8 cellular contexts compared by ENCODE assay signal in genomic region chrX:76427560-76428242, GRCh38. TPM values are rescaled to one million over a fixed set of nuclear protein-coding genes. Genes with fewer than 3 reads are reported as not detected.
A peak's percentile ranks its signal among the peaks of the same experiment; 100 is the strongest.
DNase-seq lines count a peak whose midpoint lies in the region; FAIRE-seq and TF ChIP-seq lines count a peak whose summit lies in the region.

MAGEE1 (plus strand) TSS chrX:76427710; CDS start chrX:76427931, 221 bp downstream.

- in situ Hi-C loops in astrocyte of the spinal cord (cut with HindIII; ENCODE audit: low sequenced_read_pairs) = no loop called here

- H3K27me3 ChIP-seq in MM.1S (replicated peaks; ENCODE audit: insufficient read depth, low read length) (no peaks in the 10 kb centered on the region), sigmoid colon (no peaks in the 10 kb centered on the region)

- peak within 1 kb of the TSS; percentile 37; the same call in 1 of the 2 replicates for H3K27ac ChIP-seq in MM.1S (ENCODE audit: low read length)
- peak within 1 kb of the TSS; percentile 51 to 65 (median 64) for H3K27ac ChIP-seq in sigmoid colon

- H3K9me2 ChIP-seq in MM.1S (replicated peaks; ENCODE audit: insufficient read depth, low read length) = no peaks in the 10 kb centered on the region

- DNase-seq in EL = peak; percentile 60
- DNase-seq in H54 (ENCODE audit: insufficient read length, low spot score) = peak; percentile 34
- peak; percentile 75 for DNase-seq in MM.1S
- peak; percentile 58 to 84 (median 69) for DNase-seq in T-helper 2 cell
- DNase-seq in astrocyte of the spinal cord (ENCODE audit: low read depth, low spot score) = peak; percentile 66
- peak; percentile 5 for DNase-seq in iPS DF 19.7 (ENCODE audit: low read depth, low spot score)
- peak; percentile 87 for DNase-seq in sigmoid colon
- DNase-seq in HT-29 (ENCODE audit: low spot score) = no peak

- no peak for TF ChIP-seq EP300 in sigmoid colon (IDR thresholded peaks at IDR 0.05)

- TF ChIP-seq POLR2A in H54 (IDR thresholded peaks at IDR 0.05; ENCODE audit: low read depth, low read length) (peak; percentile 32; the same call in 1 of the 2 replicates), sigmoid colon (IDR thresholded peaks at IDR 0.05) (no peak)

- no peak for TF ChIP-seq CTCF in MM.1S (IDR thresholded peaks at IDR 0.05; ENCODE audit: low read length)
- TF ChIP-seq CTCF in astrocyte of the spinal cord (IDR thresholded peaks at IDR 0.05; ENCODE audit: low read depth, low read length) = no peak
- TF ChIP-seq CTCF in sigmoid colon (IDR thresholded peaks at IDR 0.05) = no peak

- intact Hi-C loops in sigmoid colon (cut with DNase I) = no loop called here

- H3K4me3 ChIP-seq in MM.1S (ENCODE audit: low read length) = peak within 1 kb of the TSS; percentile 67
- peak within 1 kb of the TSS; percentile 55 for H3K4me3 ChIP-seq in astrocyte of the spinal cord (ENCODE audit: low read depth, low read length)
- H3K4me3 ChIP-seq in sigmoid colon = peak within 1 kb of the TSS; percentile 49 to 69 (median 64)

- H3K36me3 ChIP-seq in MM.1S (replicated peaks; ENCODE audit: insufficient read depth, low read length) (no peaks in the 10 kb centered on the region), sigmoid colon (no peaks in the 10 kb centered on the region)

- H4K20me1 ChIP-seq in MM.1S (ENCODE audit: insufficient read depth, low read length) = no peaks in the 10 kb centered on the region

- no peaks in the 10 kb centered on the region for H3K79me2 ChIP-seq in MM.1S (ENCODE audit: low read length)

- peak within 1 kb of the TSS; percentile 53; the same call in 1 of the 2 replicates for H3K9ac ChIP-seq in MM.1S (ENCODE audit: low read length)

- peak within 1 kb of the TSS; percentile 74 for H3K4me2 ChIP-seq in MM.1S (ENCODE audit: low read depth, low read length)

- FAIRE-seq in H54 (lab: Jason Lieb, UNC) = peak; percentile 45

- no peaks in the 10 kb centered on the region for H3F3A ChIP-seq in MM.1S (ENCODE audit: insufficient read depth, low read length)

- 0 to 1% methylated on average over 42 of the region's 42 CpGs for WGBS in sigmoid colon, 2 donors

- H3K4me1 ChIP-seq in MM.1S (ENCODE audit: low read length) = peaks cover 15% of the 10 kb centered on the region
- H3K4me1 ChIP-seq in sigmoid colon = peaks cover 0 to 10% (median 0%) of the 10 kb centered on the region in 4 donors

- peak within 1 kb of the TSS; percentile 74 for H2AFZ ChIP-seq in MM.1S (ENCODE audit: low read length)

- H3K9me3 ChIP-seq in MM.1S (replicated peaks; ENCODE audit: insufficient read depth, low read length) (no peaks in the 10 kb centered on the region), sigmoid colon (no peaks in the 10 kb centered on the region)

RNA-seq across cellular contexts. Expression of gene MAGEE1, which starts in this region (rescaled TPM):
- total RNA-seq in sigmoid colon = 1 to 10 TPM; 1.4 to 2.5 (median 1.9) TPM
- 1 to 10 TPM in 1 of 3 donors, under 1 TPM in 1, not detected in 1; 0.60 to 2.0 TPM for polyA plus RNA-seq in sigmoid colon
- not detected in 2 replicates for total RNA-seq in HT-29 (2014; rRNA removed; shearing (Covaris generic))
